12 cellular contexts compared by ENCODE assay signal in genomic region chr12:27732281-27732680, GRCh38. TPM values are rescaled to one million over a fixed set of nuclear protein-coding genes. Genes with fewer than 3 reads are reported as not detected.
DNase-seq lines count a peak whose midpoint lies in the region; TF ChIP-seq lines count a peak whose summit lies in the region.
"Had no signal": no experiment of that assay in that cellular context is flagged by ENCODE, and none has a peak within 500 bp of the region (broad histone marks: within the 10 kb centered on the region; RNA-seq: fewer than 3 reads in every experiment).

No MANE protein-coding gene starts in this region.

- H3K36me3 ChIP-seq in BJ (ENCODE audit: control insufficient read depth, insufficient read depth, low read length) (no peaks in the 10 kb centered on the region; the same call in 1 of the 2 replicates), GM23248 (ENCODE audit: low read depth) (peaks cover 36% of the 10 kb centered on the region), sigmoid colon (peaks cover 0 to 72% (median 4%) of the 10 kb centered on the region in 4 donors), esophagus squamous epithelium (peaks cover 0 to 86% (median 5%) of the 10 kb centered on the region in 3 donors)

- H3K27me3 ChIP-seq in BJ (ENCODE audit: control insufficient read depth, insufficient read depth, low read length): no peaks in the 10 kb centered on the region
- no peaks in the 10 kb centered on the region for H3K27me3 ChIP-seq in GM23248 (replicated peaks; ENCODE audit: insufficient read depth)
- H3K27me3 ChIP-seq in sigmoid colon: no peaks in the 10 kb centered on the region
- H3K27me3 ChIP-seq in esophagus squamous epithelium: no peaks in the 10 kb centered on the region
- H3K27me3 ChIP-seq: gastroesophageal sphincter had no signal

- TF ChIP-seq POLR2A in sigmoid colon (IDR thresholded peaks at IDR 0.05) (no peak), esophagus squamous epithelium (IDR thresholded peaks at IDR 0.05) (no peak)

- no peak overlapping the region for H3K4me2 ChIP-seq in GM23248 (ENCODE audit: unreplicated experiment)

- no peak overlapping the region for H3K4me3 ChIP-seq in BJ (ENCODE audit: low read depth, low read length)
- H3K4me3 ChIP-seq in GM23248: no peak overlapping the region
- H3K4me3 ChIP-seq in sigmoid colon: no peak overlapping the region
- H3K4me3 ChIP-seq in esophagus squamous epithelium: no peak overlapping the region
- H3K4me3 ChIP-seq: gastroesophageal sphincter had no signal

- H3K9ac ChIP-seq in GM23248: no peak overlapping the region

- TF ChIP-seq CTCF in BJ (IDR thresholded peaks at IDR 0.05; ENCODE audit: insufficient read depth, low read depth, low read length) (peak; percentile 43), sigmoid colon (IDR thresholded peaks at IDR 0.05) (no peak), esophagus squamous epithelium (IDR thresholded peaks at IDR 0.05) (peak in 1 of 6 experiments; percentile 22)

- H3K4me1 ChIP-seq in GM23248 (ENCODE audit: insufficient read depth) (peaks cover 9% of the 10 kb centered on the region; the same call in 1 of the 2 replicates), sigmoid colon (no peaks in the 10 kb centered on the region), esophagus squamous epithelium (no peaks in the 10 kb centered on the region)
- H3K4me1 ChIP-seq: gastroesophageal sphincter had no signal

- POLR2A ChIA-PET in BJ (lab: Charles Lee): no interaction called here

- intact Hi-C loops in sigmoid colon (cut with DNase I): loop anchor here (2.0 to 10.0 kb wide), 2 partner anchors 89 to 1143 kb away; no protein-coding TSS in a partner anchor
- intact Hi-C loops in esophagus squamous epithelium (cut with DNase I): loop anchor here (5.0 kb wide), 1 partner anchor 85 kb away; no protein-coding TSS in a partner anchor

- no peak overlapping the region for H2AFZ ChIP-seq in GM23248

- DNase-seq in BJ (ENCODE audit: low read depth) (no peak), GM23248 (peak; percentile 26), RPMI8226 (peak; percentile 21), islet precursor cell (peak; percentile 69), germinal center (ENCODE audit: low spot score) (no peak), sigmoid colon (no peak), esophagus squamous epithelium (lab: John Stamatoyannopoulos, UW) (no peak)
- no peak for DNase-seq in activated T-cell treated with anti-CD3 and anti-CD28 coated beads, Interleukin-2, amount 50 U/mL, for 1 hour

- no peaks in the 10 kb centered on the region for H3K9me2 ChIP-seq in GM23248 (ENCODE audit: insufficient read depth)

- 95 to 96% methylated on average over 2 of the region's 2 CpGs for WGBS in GM23248 (ENCODE audit: low coverage in 1 of 2, low lambda C conversion rate in 2 of 2, missing lambda C conversion rate in 2 of 2), 2 experiments
- 40 to 76% methylated on average over 2 of the region's 2 CpGs for WGBS in sigmoid colon, 2 donors
- 60 to 67% methylated on average over 2 of the region's 2 CpGs for WGBS in esophagus squamous epithelium, 2 donors

- peaks cover 24% of the 10 kb centered on the region for H3K79me2 ChIP-seq in GM23248 (ENCODE audit: insufficient read depth)

- no peaks in the 10 kb centered on the region for H3K9me3 ChIP-seq in GM23248 (ENCODE audit: low read depth)
- H3K9me3 ChIP-seq in sigmoid colon: no peaks in the 10 kb centered on the region
- no peaks in the 10 kb centered on the region for H3K9me3 ChIP-seq in esophagus squamous epithelium
- H3K9me3 ChIP-seq: gastroesophageal sphincter had no signal

- in situ Hi-C loops in GM23248 (cut with MboI): loop anchor here (10.0 kb wide), 2 partner anchors 213 to 443 kb away; no protein-coding TSS in a partner anchor

- CTCF ChIA-PET in BJ (lab: Yijun Ruan, JAX): interaction anchor here (0.5 to 3.8 kb wide), 17 partner anchors 8 to 1266 kb away, joined by 3 to 21 read pairs (median 4); no protein-coding TSS in a partner anchor

- H3F3A ChIP-seq in GM23248 (ENCODE audit: insufficient read depth): peaks cover 5% of the 10 kb centered on the region; the same call in 1 of the 2 replicates

- no peak for TF ChIP-seq EP300 in sigmoid colon (IDR thresholded peaks at IDR 0.05)

- no peak overlapping the region for H3K27ac ChIP-seq in GM23248
- no peak overlapping the region for H3K27ac ChIP-seq in sigmoid colon
- no peak overlapping the region for H3K27ac ChIP-seq in esophagus squamous epithelium
- H3K27ac ChIP-seq: gastroesophageal sphincter had no signal

- H4K20me1 ChIP-seq in GM23248 (ENCODE audit: insufficient read depth): no peaks in the 10 kb centered on the region

RNA-seq across cellular contexts. Expression of gene MRPS35, which starts 21.6 kb away (rescaled TPM):
- polyA plus RNA-seq in BJ (2011; rRNA removed): 45.8 and 52.1 TPM in 2 replicates
- 12.8 and 16.4 TPM in 2 replicates for polyA minus RNA-seq in BJ (2011; rRNA and poly(A)+ RNA removed)
- 40.3 and 55.9 TPM in 2 replicates for total RNA-seq in GM23248 (2014; rRNA removed; shearing (Covaris generic))
- 65.6 and 66.7 TPM in 2 replicates for polyA plus RNA-seq in GM23248 (2016; fragmentation: Nextera tagmentation; extraction: Ambion mirVana)
- total RNA-seq in sigmoid colon: 10 to 100 TPM; 34.3 to 53.5 (median 46.9) TPM
- polyA plus RNA-seq in sigmoid colon: 10 to 100 TPM; 62.5 to 98.3 (median 64.9) TPM
- total RNA-seq in esophagus squamous epithelium: 10 to 100 TPM; 25.7 to 61.8 (median 56.3) TPM

RNA-seq across cellular contexts. Expression of gene REP15, which starts 36.0 kb away (rescaled TPM):
- polyA plus RNA-seq in BJ (2011; rRNA removed) (0.63 and 1.0 TPM in 2 replicates), GM23248 (2016; fragmentation: Nextera tagmentation; extraction: Ambion mirVana) (0.60 and 1.5 TPM in 2 replicates), sigmoid colon (100 to 1,000 TPM in 2 of 3 donors, 10 to 100 TPM in 1; 33.4 to 251 (median 187) TPM)
- polyA minus RNA-seq in BJ (2011; rRNA and poly(A)+ RNA removed): 0.81 and 0.87 TPM in 2 replicates
- total RNA-seq in GM23248 (2014; rRNA removed; shearing (Covaris generic)): 0.51 and 0.54 TPM in 2 replicates
- total RNA-seq in sigmoid colon (1 to 10 TPM in 2 of 4 donors, under 1 TPM in 2; 0.54 to 1.7 (median 0.95) TPM), esophagus squamous epithelium (1 to 10 TPM in 2 of 4 donors, under 1 TPM in 1, not detected in 1; 0.30 to 2.9 (median 1.6) TPM)
- total RNA-seq: activated T-cell treated with anti-CD3 and anti-CD28 coated beads, Interleukin-2, amount 50 U/mL, for 72 hours had no signal

RNA-seq across cellular contexts. Expression of gene KLHL42, which starts 47.8 kb away (rescaled TPM):
- 22.6 and 23.6 TPM in 2 replicates for polyA plus RNA-seq in BJ (2011; rRNA removed)
- 46.6 and 74.3 TPM in 2 replicates for polyA minus RNA-seq in BJ (2011; rRNA and poly(A)+ RNA removed)
- 24.0 and 24.8 TPM in 2 replicates for total RNA-seq in GM23248 (2014; rRNA removed; shearing (Covaris generic))
- polyA plus RNA-seq in GM23248 (2016; fragmentation: Nextera tagmentation; extraction: Ambion mirVana): 13.6 and 15.3 TPM in 2 replicates
- 10 to 100 TPM; 60.7 to 78.1 (median 65.6) TPM for total RNA-seq in sigmoid colon
- 10 to 100 TPM in 1 of 3 donors, 1 to 10 TPM in 2; 3.6 to 11.1 (median 7.2) TPM for polyA plus RNA-seq in sigmoid colon
- 10 to 100 TPM in 3 of 4 donors, 1 to 10 TPM in 1; 9.2 to 33.2 (median 11.3) TPM for total RNA-seq in esophagus squamous epithelium

RNA-seq across cellular contexts. Expression of gene MANSC4, which starts 47.8 kb away (rescaled TPM):
- not detected in 2 replicates for polyA plus RNA-seq in BJ (2011; rRNA removed)
- polyA minus RNA-seq in BJ (2011; rRNA and poly(A)+ RNA removed): not detected in 2 replicates
- not detected in 2 replicates for total RNA-seq in GM23248 (2014; rRNA removed; shearing (Covaris generic))
- not detected in 2 replicates for polyA plus RNA-seq in GM23248 (2016; fragmentation: Nextera tagmentation; extraction: Ambion mirVana)
- total RNA-seq in sigmoid colon: not detected
- not detected for polyA plus RNA-seq in sigmoid colon
- not detected for total RNA-seq in esophagus squamous epithelium
- total RNA-seq: activated T-cell treated with anti-CD3 and anti-CD28 coated beads, Interleukin-2, amount 50 U/mL, for 72 hours; gastroesophageal sphincter; renal cortical epithelial cell; RPMI7951 had no signal

Comparison
In these comparisons a context has a peak if more than half of its experiments do, and no peak if none do; other contexts are left out.
1. DNase-seq: peak in GM23248 (single experiment), RPMI8226 (single experiment) and islet precursor cell (single experiment); none in BJ (single experiment), germinal center (single experiment), sigmoid colon (single experiment), esophagus squamous epithelium (single experiment) and activated T-cell treated with anti-CD3 and anti-CD28 coated beads, Interleukin-2, amount 50 U/mL, for 1 hour (single experiment).